Comparison of ENCODE assay signal across 30 cellular contexts in genomic region chr1:221608835-221609320, GRCh38.
"Had no signal": no experiment of that assay in that cellular context is flagged by ENCODE, and none has a peak within 500 bp of the region (broad histone marks: within the 10 kb centered on the region; RNA-seq: fewer than 3 reads in every experiment).

No MANE protein-coding gene starts in this region.

- H3K9me3 ChIP-seq: left lung, lower lobe of right lung, pancreas, prostate gland, stomach, testis, thyroid gland, transverse colon, upper lobe of left lung, vagina had no signal

- H3K4me1 Mint-ChIP-seq: immature natural killer cell; naive thymus-derived CD8-positive, alpha-beta T cell had no signal

- H3K9me3 Mint-ChIP-seq: immature natural killer cell, nephron had no signal

- H3K27me3 ChIP-seq: left lung, pancreas, stomach, testis, thyroid gland, transverse colon, upper lobe of left lung, vagina had no signal

- H3K36me3 ChIP-seq: left lung, lower lobe of right lung, pancreas, prostate gland, stomach, thyroid gland, transverse colon, upper lobe of left lung, vagina had no signal

- H3K27ac Mint-ChIP-seq: immature natural killer cell; naive thymus-derived CD8-positive, alpha-beta T cell; nephron; stimulated activated naive B cell treated with anti-CD40 and anti-IgM and Interleukin-4, amounts not matched to agents 10 μg/mL and 1 μg/mL and 100 μg/mL, for 72 hours had no signal

- H3K27ac ChIP-seq: left lung, lower lobe of right lung, pancreas, prostate gland, skin epidermis, stomach, testis, thyroid gland, transverse colon, upper lobe of left lung, vagina had no signal

- DNase-seq: immature natural killer cell; kidney; left colon; left lung; lower lobe of right lung; mammary epithelial cell; mesenchymal stem cell; naive thymus-derived CD8-positive, alpha-beta T cell; nucleus accumbens; pancreas; posterior cingulate gyrus; retina; right cardiac atrium; stimulated activated CD4-positive, alpha-beta T cell treated with anti-CD3 and anti-CD28 coated beads, Interleukin-12 subunit alpha, Interleukin-12 subunit beta, amount 100 ng/mL, for 4 hours; stimulated activated CD4-positive, alpha-beta T cell treated with anti-CD3 and anti-CD28 coated beads, Interleukin-15, amount 100 ng/mL, for 24 hours; stimulated activated CD4-positive, alpha-beta T cell treated with anti-CD3 and anti-CD28 coated beads, Interleukin-2, amount 100 ng/mL, for 24 hours; stimulated activated CD4-positive, alpha-beta T cell treated with anti-CD3 and anti-CD28 coated beads, Interleukin-4, amount 100 ng/mL, for 1 hour; stimulated activated naive B cell treated with anti-CD40 and anti-IgM and Interleukin-4, amounts not matched to agents 10 μg/mL and 1 μg/mL and 100 μg/mL, for 72 hours; stimulated activated naive CD8-positive, alpha-beta T cell treated with anti-CD3 and anti-CD28 coated beads, Interleukin-15, Interleukin-2, amounts not matched to agents 100 U/mL and 50 U/mL, for 24 hours; stomach; testis; thyroid gland; transverse colon; upper lobe of left lung had no signal

- H3K27me3 Mint-ChIP-seq: naive thymus-derived CD8-positive, alpha-beta T cell; stimulated activated naive B cell treated with anti-CD40 and anti-IgM and Interleukin-4, amounts not matched to agents 10 μg/mL and 1 μg/mL and 100 μg/mL, for 72 hours had no signal

- H3K36me3 Mint-ChIP-seq: immature natural killer cell; naive thymus-derived CD8-positive, alpha-beta T cell; stimulated activated naive B cell treated with anti-CD40 and anti-IgM and Interleukin-4, amounts not matched to agents 10 μg/mL and 1 μg/mL and 100 μg/mL, for 72 hours had no signal

- ATAC-seq: left colon; left lung; lower lobe of right lung; naive thymus-derived CD8-positive, alpha-beta T cell; pancreas; right cardiac atrium; sciatic nerve; stimulated activated naive B cell treated with anti-CD40 and anti-IgM and Interleukin-4, amounts not matched to agents 10 μg/mL and 1 μg/mL and 100 μg/mL, for 72 hours; stimulated activated naive CD8-positive, alpha-beta T cell treated with anti-CD3 and anti-CD28 coated beads, Interleukin-15, Interleukin-2, amounts not matched to agents 100 U/mL and 50 U/mL, for 24 hours had no signal

- H3K4me1 ChIP-seq: left lung, pancreas, prostate gland had no signal

- H3K4me3 ChIP-seq: left lung, lower lobe of right lung, pancreas, prostate gland, skin epidermis, stomach, testis, thyroid gland, transverse colon, upper lobe of left lung, vagina had no signal

- H3K4me3 Mint-ChIP-seq: immature natural killer cell; naive thymus-derived CD8-positive, alpha-beta T cell; nephron; neural crest cell; stimulated activated naive B cell treated with anti-CD40 and anti-IgM and Interleukin-4, amounts not matched to agents 10 μg/mL and 1 μg/mL and 100 μg/mL, for 72 hours had no signal
